1 cellular context compared by ENCODE assay signal in the genomic region with DNA sequence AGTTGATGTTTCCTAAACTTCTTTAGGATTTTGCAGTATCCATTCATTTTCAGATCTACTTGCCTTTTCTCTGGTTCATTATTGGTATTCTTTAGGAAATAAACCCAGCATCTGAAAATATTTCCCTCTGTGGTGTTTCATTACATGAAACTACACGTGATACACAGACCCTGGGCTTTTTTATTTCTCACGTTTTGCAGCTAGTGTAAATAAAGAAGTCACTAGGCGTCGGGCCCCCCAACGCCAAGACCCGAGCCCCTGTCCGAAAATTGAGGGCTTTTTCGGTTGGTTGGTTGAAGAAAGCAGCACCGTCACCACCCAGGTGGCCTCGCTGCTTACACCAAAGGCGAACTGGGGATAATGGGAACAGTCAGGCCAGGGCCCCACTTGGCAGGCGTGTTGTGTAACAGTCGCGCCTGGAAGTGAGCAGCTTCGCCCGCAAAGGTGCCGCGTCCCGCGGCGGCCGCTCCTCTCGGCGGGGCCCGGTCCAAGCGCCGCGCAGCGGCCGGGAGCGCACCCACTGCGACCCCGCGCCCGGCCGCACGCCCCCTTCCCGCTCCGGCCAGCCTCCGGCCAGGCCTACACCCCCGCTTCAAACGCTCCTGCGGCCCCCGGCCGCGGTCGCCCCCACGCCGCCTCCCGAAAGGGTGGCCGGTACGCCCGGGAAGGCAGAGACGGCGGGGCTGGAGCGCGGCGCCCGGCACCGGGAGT.
A peak's percentile ranks its signal among the peaks of the same experiment; 100 is the strongest.
TF ChIP-seq lines count a peak whose summit lies in the region.

No MANE protein-coding gene starts in this region.

TF ChIP-seq in HEK293, 187 proteins besides CTCF, POLR2A, EP300 and RAD21 (continued from another document and continues in another):
- TF ChIP-seq, protein P1, sequence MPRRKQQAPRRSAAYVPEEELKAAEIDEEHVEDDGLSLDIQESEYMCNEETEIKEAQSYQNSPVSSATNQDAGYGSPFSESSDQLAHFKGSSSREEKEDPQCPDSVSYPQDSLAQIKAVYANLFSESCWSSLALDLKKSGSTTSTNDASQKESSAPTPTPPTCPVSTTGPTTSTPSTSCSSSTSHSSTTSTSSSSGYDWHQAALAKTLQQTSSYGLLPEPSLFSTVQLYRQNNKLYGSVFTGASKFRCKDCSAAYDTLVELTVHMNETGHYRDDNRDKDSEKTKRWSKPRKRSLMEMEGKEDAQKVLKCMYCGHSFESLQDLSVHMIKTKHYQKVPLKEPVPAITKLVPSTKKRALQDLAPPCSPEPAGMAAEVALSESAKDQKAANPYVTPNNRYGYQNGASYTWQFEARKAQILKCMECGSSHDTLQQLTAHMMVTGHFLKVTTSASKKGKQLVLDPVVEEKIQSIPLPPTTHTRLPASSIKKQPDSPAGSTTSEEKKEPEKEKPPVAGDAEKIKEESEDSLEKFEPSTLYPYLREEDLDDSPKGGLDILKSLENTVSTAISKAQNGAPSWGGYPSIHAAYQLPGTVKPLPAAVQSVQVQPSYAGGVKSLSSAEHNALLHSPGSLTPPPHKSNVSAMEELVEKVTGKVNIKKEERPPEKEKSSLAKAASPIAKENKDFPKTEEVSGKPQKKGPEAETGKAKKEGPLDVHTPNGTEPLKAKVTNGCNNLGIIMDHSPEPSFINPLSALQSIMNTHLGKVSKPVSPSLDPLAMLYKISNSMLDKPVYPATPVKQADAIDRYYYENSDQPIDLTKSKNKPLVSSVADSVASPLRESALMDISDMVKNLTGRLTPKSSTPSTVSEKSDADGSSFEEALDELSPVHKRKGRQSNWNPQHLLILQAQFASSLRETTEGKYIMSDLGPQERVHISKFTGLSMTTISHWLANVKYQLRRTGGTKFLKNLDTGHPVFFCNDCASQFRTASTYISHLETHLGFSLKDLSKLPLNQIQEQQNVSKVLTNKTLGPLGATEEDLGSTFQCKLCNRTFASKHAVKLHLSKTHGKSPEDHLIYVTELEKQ (tag by site-specific recombination; IDR thresholded peaks at IDR 0.05; ENCODE audit: borderline replicate concordance), result no peak
- no peak for TF ChIP-seq ZFP41 (tag by site-specific recombination; IDR thresholded peaks at IDR 0.05; ENCODE audit: borderline replicate concordance)
- TF ChIP-seq, protein P2, sequence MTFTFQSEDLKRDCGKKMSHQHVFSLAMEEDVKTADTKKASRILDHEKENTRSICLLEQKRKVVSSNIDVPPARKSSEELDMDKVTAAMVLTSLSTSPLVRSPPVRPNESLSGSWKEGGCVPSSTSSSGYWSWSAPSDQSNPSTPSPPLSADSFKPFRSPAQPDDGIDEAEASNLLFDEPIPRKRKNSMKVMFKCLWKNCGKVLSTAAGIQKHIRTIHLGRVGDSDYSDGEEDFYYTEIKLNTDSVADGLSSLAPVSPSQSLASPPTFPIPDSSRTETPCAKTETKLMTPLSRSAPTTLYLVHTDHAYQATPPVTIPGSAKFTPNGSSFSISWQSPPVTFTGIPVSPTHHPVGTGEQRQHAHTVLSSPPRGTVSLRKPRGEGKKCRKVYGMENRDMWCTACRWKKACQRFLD (tag by site-specific recombination; IDR thresholded peaks at IDR 0.05), result no peak
- TF ChIP-seq ZIC2 (tag by site-specific recombination; IDR thresholded peaks at IDR 0.05), result peak; percentile 28; the same call in 1 of the 2 replicates
- TF ChIP-seq TCF7L2 (IDR thresholded peaks at IDR 0.05; ENCODE audit: borderline replicate concordance, low read depth, low read length), result no peak
- TF ChIP-seq, protein P3, sequence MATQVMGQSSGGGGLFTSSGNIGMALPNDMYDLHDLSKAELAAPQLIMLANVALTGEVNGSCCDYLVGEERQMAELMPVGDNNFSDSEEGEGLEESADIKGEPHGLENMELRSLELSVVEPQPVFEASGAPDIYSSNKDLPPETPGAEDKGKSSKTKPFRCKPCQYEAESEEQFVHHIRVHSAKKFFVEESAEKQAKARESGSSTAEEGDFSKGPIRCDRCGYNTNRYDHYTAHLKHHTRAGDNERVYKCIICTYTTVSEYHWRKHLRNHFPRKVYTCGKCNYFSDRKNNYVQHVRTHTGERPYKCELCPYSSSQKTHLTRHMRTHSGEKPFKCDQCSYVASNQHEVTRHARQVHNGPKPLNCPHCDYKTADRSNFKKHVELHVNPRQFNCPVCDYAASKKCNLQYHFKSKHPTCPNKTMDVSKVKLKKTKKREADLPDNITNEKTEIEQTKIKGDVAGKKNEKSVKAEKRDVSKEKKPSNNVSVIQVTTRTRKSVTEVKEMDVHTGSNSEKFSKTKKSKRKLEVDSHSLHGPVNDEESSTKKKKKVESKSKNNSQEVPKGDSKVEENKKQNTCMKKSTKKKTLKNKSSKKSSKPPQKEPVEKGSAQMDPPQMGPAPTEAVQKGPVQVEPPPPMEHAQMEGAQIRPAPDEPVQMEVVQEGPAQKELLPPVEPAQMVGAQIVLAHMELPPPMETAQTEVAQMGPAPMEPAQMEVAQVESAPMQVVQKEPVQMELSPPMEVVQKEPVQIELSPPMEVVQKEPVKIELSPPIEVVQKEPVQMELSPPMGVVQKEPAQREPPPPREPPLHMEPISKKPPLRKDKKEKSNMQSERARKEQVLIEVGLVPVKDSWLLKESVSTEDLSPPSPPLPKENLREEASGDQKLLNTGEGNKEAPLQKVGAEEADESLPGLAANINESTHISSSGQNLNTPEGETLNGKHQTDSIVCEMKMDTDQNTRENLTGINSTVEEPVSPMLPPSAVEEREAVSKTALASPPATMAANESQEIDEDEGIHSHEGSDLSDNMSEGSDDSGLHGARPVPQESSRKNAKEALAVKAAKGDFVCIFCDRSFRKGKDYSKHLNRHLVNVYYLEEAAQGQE (tag by site-specific recombination; IDR thresholded peaks at IDR 0.05), result no peak
- no peak for TF ChIP-seq ZBTB17 (tag by site-specific recombination; IDR thresholded peaks at IDR 0.05)
- no peak for TF ChIP-seq ZNF585B (tag by site-specific recombination; IDR thresholded peaks at IDR 0.05)
- no peak for TF ChIP-seq ZNF664 (tag by site-specific recombination; IDR thresholded peaks at IDR 0.05)
- no peak for TF ChIP-seq ZNF555 (tag by site-specific recombination; conservative IDR thresholded peaks at IDR 0.05)
- no peak for TF ChIP-seq YY2 (tag by site-specific recombination; IDR thresholded peaks at IDR 0.05)
- no peak for TF ChIP-seq ZNF140 (tag by site-specific recombination; IDR thresholded peaks at IDR 0.05)
- TF ChIP-seq ZNF157 (tag by site-specific recombination; IDR thresholded peaks at IDR 0.05), result no peak
- no peak for TF ChIP-seq ZNF660 (tag by site-specific recombination; IDR thresholded peaks at IDR 0.05)
- TF ChIP-seq SP2 (tag by site-specific recombination; IDR thresholded peaks at IDR 0.05), result no peak
- TF ChIP-seq RBAK (tag by site-specific recombination; IDR thresholded peaks at IDR 0.05), result no peak
- no peak for TF ChIP-seq ZNF16 (tag by site-specific recombination; IDR thresholded peaks at IDR 0.05; ENCODE audit: low read depth)
- no peak for TF ChIP-seq WT1 (tag by site-specific recombination; IDR thresholded peaks at IDR 0.05)
- TF ChIP-seq ZNF19 (tag by site-specific recombination; IDR thresholded peaks at IDR 0.05; ENCODE audit: low read depth), result no peak
- TF ChIP-seq ZSCAN23 (tag by site-specific recombination; IDR thresholded peaks at IDR 0.05), result no peak
- peak; percentile 92 for TF ChIP-seq FEZF1 (tag by site-specific recombination; IDR thresholded peaks at IDR 0.05)
- TF ChIP-seq, protein P4, sequence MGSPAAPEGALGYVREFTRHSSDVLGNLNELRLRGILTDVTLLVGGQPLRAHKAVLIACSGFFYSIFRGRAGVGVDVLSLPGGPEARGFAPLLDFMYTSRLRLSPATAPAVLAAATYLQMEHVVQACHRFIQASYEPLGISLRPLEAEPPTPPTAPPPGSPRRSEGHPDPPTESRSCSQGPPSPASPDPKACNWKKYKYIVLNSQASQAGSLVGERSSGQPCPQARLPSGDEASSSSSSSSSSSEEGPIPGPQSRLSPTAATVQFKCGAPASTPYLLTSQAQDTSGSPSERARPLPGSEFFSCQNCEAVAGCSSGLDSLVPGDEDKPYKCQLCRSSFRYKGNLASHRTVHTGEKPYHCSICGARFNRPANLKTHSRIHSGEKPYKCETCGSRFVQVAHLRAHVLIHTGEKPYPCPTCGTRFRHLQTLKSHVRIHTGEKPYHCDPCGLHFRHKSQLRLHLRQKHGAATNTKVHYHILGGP (tag by site-specific recombination; IDR thresholded peaks at IDR 0.05), result no peak
- no peak for TF ChIP-seq OSR2 (tag by site-specific recombination; IDR thresholded peaks at IDR 0.05)
- no peak for TF ChIP-seq ZNF266 (tag by site-specific recombination; IDR thresholded peaks at IDR 0.05; ENCODE audit: low read depth)
- TF ChIP-seq ZNF623 (tag by site-specific recombination; IDR thresholded peaks at IDR 0.05), result no peak
- peak; percentile 37; the same call in 1 of the 2 replicates for TF ChIP-seq ZBTB8A (tag by site-specific recombination; IDR thresholded peaks at IDR 0.05)
- no peak for TF ChIP-seq ZNF510 (tag by site-specific recombination; IDR thresholded peaks at IDR 0.05; ENCODE audit: insufficient replicate concordance)
- no peak for TF ChIP-seq HOXC10 (CRISPR knock-in tag; IDR thresholded peaks at IDR 0.05)
- TF ChIP-seq, protein P5, sequence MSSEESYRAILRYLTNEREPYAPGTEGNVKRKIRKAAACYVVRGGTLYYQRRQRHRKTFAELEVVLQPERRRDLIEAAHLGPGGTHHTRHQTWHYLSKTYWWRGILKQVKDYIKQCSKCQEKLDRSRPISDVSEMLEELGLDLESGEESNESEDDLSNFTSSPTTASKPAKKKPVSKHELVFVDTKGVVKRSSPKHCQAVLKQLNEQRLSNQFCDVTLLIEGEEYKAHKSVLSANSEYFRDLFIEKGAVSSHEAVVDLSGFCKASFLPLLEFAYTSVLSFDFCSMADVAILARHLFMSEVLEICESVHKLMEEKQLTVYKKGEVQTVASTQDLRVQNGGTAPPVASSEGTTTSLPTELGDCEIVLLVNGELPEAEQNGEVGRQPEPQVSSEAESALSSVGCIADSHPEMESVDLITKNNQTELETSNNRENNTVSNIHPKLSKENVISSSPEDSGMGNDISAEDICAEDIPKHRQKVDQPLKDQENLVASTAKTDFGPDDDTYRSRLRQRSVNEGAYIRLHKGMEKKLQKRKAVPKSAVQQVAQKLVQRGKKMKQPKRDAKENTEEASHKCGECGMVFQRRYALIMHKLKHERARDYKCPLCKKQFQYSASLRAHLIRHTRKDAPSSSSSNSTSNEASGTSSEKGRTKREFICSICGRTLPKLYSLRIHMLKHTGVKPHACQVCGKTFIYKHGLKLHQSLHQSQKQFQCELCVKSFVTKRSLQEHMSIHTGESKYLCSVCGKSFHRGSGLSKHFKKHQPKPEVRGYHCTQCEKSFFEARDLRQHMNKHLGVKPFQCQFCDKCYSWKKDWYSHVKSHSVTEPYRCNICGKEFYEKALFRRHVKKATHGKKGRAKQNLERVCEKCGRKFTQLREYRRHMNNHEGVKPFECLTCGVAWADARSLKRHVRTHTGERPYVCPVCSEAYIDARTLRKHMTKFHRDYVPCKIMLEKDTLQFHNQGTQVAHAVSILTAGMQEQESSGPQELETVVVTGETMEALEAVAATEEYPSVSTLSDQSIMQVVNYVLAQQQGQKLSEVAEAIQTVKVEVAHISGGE (tag by site-specific recombination; conservative IDR thresholded peaks at IDR 0.05; ENCODE audit: low read depth), result no peak
- no peak for TF ChIP-seq ZNF433 (tag by site-specific recombination; IDR thresholded peaks at IDR 0.05; ENCODE audit: low read depth)
- no peak for TF ChIP-seq KLF9 (tag by site-specific recombination; IDR thresholded peaks at IDR 0.05; ENCODE audit: low read depth)
- TF ChIP-seq PRDM1 (tag by site-specific recombination; IDR thresholded peaks at IDR 0.05), result no peak
- TF ChIP-seq ZBTB21 (tag by site-specific recombination; IDR thresholded peaks at IDR 0.05), result no peak
- no peak for TF ChIP-seq ZNF354C (tag by site-specific recombination; IDR thresholded peaks at IDR 0.05; ENCODE audit: borderline replicate concordance, low read depth)
- TF ChIP-seq ZNF600 (tag by site-specific recombination; IDR thresholded peaks at IDR 0.05), result no peak
- TF ChIP-seq, protein P6, sequence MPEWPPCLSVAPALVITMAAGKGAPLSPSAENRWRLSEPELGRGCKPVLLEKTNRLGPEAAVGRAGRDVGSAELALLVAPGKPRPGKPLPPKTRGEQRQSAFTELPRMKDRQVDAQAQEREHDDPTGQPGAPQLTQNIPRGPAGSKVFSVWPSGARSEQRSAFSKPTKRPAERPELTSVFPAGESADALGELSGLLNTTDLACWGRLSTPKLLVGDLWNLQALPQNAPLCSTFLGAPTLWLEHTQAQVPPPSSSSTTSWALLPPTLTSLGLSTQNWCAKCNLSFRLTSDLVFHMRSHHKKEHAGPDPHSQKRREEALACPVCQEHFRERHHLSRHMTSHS (tag by site-specific recombination; IDR thresholded peaks at IDR 0.05), result no peak
- TF ChIP-seq, protein P7, sequence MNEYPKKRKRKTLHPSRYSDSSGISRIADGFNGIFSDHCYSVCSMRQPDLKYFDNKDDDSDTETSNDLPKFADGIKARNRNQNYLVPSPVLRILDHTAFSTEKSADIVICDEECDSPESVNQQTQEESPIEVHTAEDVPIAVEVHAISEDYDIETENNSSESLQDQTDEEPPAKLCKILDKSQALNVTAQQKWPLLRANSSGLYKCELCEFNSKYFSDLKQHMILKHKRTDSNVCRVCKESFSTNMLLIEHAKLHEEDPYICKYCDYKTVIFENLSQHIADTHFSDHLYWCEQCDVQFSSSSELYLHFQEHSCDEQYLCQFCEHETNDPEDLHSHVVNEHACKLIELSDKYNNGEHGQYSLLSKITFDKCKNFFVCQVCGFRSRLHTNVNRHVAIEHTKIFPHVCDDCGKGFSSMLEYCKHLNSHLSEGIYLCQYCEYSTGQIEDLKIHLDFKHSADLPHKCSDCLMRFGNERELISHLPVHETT (tag by site-specific recombination; IDR thresholded peaks at IDR 0.05), result no peak
- no peak for TF ChIP-seq SCRT1 (tag by site-specific recombination; IDR thresholded peaks at IDR 0.05; ENCODE audit: borderline replicate concordance)
- no peak for TF ChIP-seq ZNF350 (tag by site-specific recombination; IDR thresholded peaks at IDR 0.05)
- TF ChIP-seq ZNF596 (tag by site-specific recombination; IDR thresholded peaks at IDR 0.05), result no peak
- no peak for TF ChIP-seq ZNF248 (tag by site-specific recombination; IDR thresholded peaks at IDR 0.05)
- TF ChIP-seq ZNF416 (tag by site-specific recombination; IDR thresholded peaks at IDR 0.05), result no peak
- TF ChIP-seq, protein P8, sequence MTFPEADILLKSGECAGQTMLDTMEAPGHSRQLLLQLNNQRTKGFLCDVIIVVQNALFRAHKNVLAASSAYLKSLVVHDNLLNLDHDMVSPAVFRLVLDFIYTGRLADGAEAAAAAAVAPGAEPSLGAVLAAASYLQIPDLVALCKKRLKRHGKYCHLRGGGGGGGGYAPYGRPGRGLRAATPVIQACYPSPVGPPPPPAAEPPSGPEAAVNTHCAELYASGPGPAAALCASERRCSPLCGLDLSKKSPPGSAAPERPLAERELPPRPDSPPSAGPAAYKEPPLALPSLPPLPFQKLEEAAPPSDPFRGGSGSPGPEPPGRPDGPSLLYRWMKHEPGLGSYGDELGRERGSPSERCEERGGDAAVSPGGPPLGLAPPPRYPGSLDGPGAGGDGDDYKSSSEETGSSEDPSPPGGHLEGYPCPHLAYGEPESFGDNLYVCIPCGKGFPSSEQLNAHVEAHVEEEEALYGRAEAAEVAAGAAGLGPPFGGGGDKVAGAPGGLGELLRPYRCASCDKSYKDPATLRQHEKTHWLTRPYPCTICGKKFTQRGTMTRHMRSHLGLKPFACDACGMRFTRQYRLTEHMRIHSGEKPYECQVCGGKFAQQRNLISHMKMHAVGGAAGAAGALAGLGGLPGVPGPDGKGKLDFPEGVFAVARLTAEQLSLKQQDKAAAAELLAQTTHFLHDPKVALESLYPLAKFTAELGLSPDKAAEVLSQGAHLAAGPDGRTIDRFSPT (tag by site-specific recombination; IDR thresholded peaks at IDR 0.05), result no peak
- TF ChIP-seq ZNF24 (tag by site-specific recombination; IDR thresholded peaks at IDR 0.05), result 0 out of 2 replicates have a peak, but pooled peaks have one; percentile 20
- TF ChIP-seq KLF7 (tag by site-specific recombination; IDR thresholded peaks at IDR 0.05; ENCODE audit: borderline replicate concordance), result no peak
- TF ChIP-seq ZNF473 (tag by site-specific recombination; IDR thresholded peaks at IDR 0.05), result no peak
- 0 out of 2 replicates have a peak, but pooled peaks have one; percentile 8 for TF ChIP-seq ZNF10 (tag by site-specific recombination; IDR thresholded peaks at IDR 0.05)
